In genomic region chr5:1332461-1333001, GRCh38 we compare ENCODE assay signal across 19 cellular contexts. TPM values are rescaled to one million over a fixed set of nuclear protein-coding genes. Genes with fewer than 3 reads are reported as not detected.
A peak's percentile ranks its signal among the peaks of the same experiment; 100 is the strongest.
DNase-seq lines count a peak whose midpoint lies in the region; ATAC-seq, FAIRE-seq and TF ChIP-seq lines count a peak whose summit lies in the region.
"Had no signal": no experiment of that assay in that cellular context is flagged by ENCODE, and none has a peak within 500 bp of the region (broad histone marks: within the 10 kb centered on the region; RNA-seq: fewer than 3 reads in every experiment).

No MANE protein-coding gene starts in this region.

- intact Hi-C loops in CD14-positive monocyte (cut with micrococcal nuclease) (loop anchor here in 1 of 2 donors (1.0 kb wide), 1 partner anchor 28 kb away; no protein-coding TSS in a partner anchor), lower lobe of right lung (cut with DNase I) (no loop called here)
- intact Hi-C loops in activated CD8-positive, alpha-beta T cell treated with anti-CD3 and anti-CD28 coated beads for 36 hours (cut with micrococcal nuclease), result no loop called here

- no peak for FAIRE-seq in HTR-8/SVneo (lab: Jason Lieb, UNC)

- POLR2A ChIA-PET in activated CD8-positive, alpha-beta T cell treated with anti-CD3 and anti-CD28 coated beads for 36 hours (lab: Charles Lee), result interaction anchor here (0.6 kb wide), 1 partner anchor 70 kb away, joined by 3 read pairs; no protein-coding TSS in a partner anchor

- H3K27me3 Mint-ChIP-seq in CD14-positive monocyte (ENCODE audit: low read depth in 3 of 3), result peaks cover 0 to 3% (median 0%) of the 10 kb centered on the region in 3 donors
- H3K27me3 Mint-ChIP-seq in activated CD8-positive, alpha-beta T cell treated with anti-CD3 and anti-CD28 coated beads for 36 hours, result no peaks in the 10 kb centered on the region
- no peaks in the 10 kb centered on the region for H3K27me3 Mint-ChIP-seq in effector memory CD8-positive, alpha-beta T cell
- H3K27me3 Mint-ChIP-seq: T-cell had no signal

- no peak overlapping the region for H3K4me3 ChIP-seq in lower lobe of right lung
- H3K4me3 ChIP-seq: gastroesophageal sphincter had no signal

- peak; percentile 13 for DNase-seq in CD14-positive monocyte (ENCODE audit: low spot score)
- DNase-seq in HTR-8/SVneo (ENCODE audit: insufficient read length, low spot score), result peak; percentile 56
- DNase-seq in activated CD8-positive, alpha-beta T cell treated with anti-CD3 and anti-CD28 coated beads for 36 hours, result no peak
- DNase-seq in lower lobe of right lung, result no peak
- DNase-seq in DMS153 (lab: John Stamatoyannopoulos, UW), result no peak
- DNase-seq in effector memory CD8-positive, alpha-beta T cell, result no peak
- no peak for DNase-seq in NOMO-1 treated with dmso at 0.1 percent for 144 hours (lab: John Stamatoyannopoulos, UW; ENCODE audit: unreplicated experiment)
- DNase-seq in HuH-7 (ENCODE audit: low spot score), result no peak
- DNase-seq: activated naive CD4-positive, alpha-beta T cell; BE2C; DMS53; GOT3; NCI-H1105; nucleus accumbens; stimulated activated CD4-positive, alpha-beta T cell treated with anti-CD3 and anti-CD28 coated beads, Interleukin-4, amount 100 ng/mL, for 4 hours; T-cell had no signal

- peak overlapping the region in 3 of 7 donors; percentile 20 to 57 (median 56) for H3K27ac Mint-ChIP-seq in CD14-positive monocyte
- peak overlapping the region; percentile 16 for H3K27ac Mint-ChIP-seq in activated CD8-positive, alpha-beta T cell treated with anti-CD3 and anti-CD28 coated beads for 36 hours
- no peak overlapping the region for H3K27ac Mint-ChIP-seq in effector memory CD8-positive, alpha-beta T cell
- H3K27ac Mint-ChIP-seq: mesothelial cell of epicardium, T-cell had no signal

- no peak for TF ChIP-seq CTCF in CD14-positive monocyte (IDR thresholded peaks at IDR 0.05)
- TF ChIP-seq CTCF in activated CD8-positive, alpha-beta T cell treated with anti-CD3 and anti-CD28 coated beads for 36 hours (IDR thresholded peaks at IDR 0.05), result no peak
- no peak for TF ChIP-seq CTCF in lower lobe of right lung (IDR thresholded peaks at IDR 0.05)

- ATAC-seq in activated CD8-positive, alpha-beta T cell treated with anti-CD3 and anti-CD28 coated beads for 36 hours, result peak; percentile 83
- ATAC-seq in lower lobe of right lung, result peak; percentile 19 to 30
- ATAC-seq in effector memory CD8-positive, alpha-beta T cell (replicated peaks), result no peak
- ATAC-seq: gastroesophageal sphincter, T-cell had no signal

- CTCF ChIA-PET in activated CD8-positive, alpha-beta T cell treated with anti-CD3 and anti-CD28 coated beads for 36 hours (lab: Charles Lee), result no interaction called here

- peaks cover 75% of the 10 kb centered on the region for H3K36me3 ChIP-seq in lower lobe of right lung

- H3K4me1 Mint-ChIP-seq in CD14-positive monocyte, result no peaks in the 10 kb centered on the region
- H3K4me1 Mint-ChIP-seq in activated CD8-positive, alpha-beta T cell treated with anti-CD3 and anti-CD28 coated beads for 36 hours (ENCODE audit: low read depth), result peaks cover 6% of the 10 kb centered on the region
- peaks cover 19 to 24% of the 10 kb centered on the region in 2 donors for H3K4me1 Mint-ChIP-seq in effector memory CD8-positive, alpha-beta T cell (ENCODE audit: low read depth in 2 of 2)
- H3K4me1 Mint-ChIP-seq: mesothelial cell of epicardium had no signal

- H3K36me3 Mint-ChIP-seq in CD14-positive monocyte, result peaks cover 76% of the 10 kb centered on the region in 2 donors
- peaks cover 17% of the 10 kb centered on the region for H3K36me3 Mint-ChIP-seq in activated CD8-positive, alpha-beta T cell treated with anti-CD3 and anti-CD28 coated beads for 36 hours (ENCODE audit: low read depth)
- peaks cover 27% of the 10 kb centered on the region for H3K36me3 Mint-ChIP-seq in effector memory CD8-positive, alpha-beta T cell (ENCODE audit: insufficient read depth)

- no peaks in the 10 kb centered on the region for H3K9me3 ChIP-seq in lower lobe of right lung
- H3K9me3 ChIP-seq: BE2C, gastroesophageal sphincter had no signal

- H3K4me1 ChIP-seq in lower lobe of right lung, result peaks cover 19% of the 10 kb centered on the region
- H3K4me1 ChIP-seq: BE2C, gastroesophageal sphincter had no signal

- H3K27me3 ChIP-seq in lower lobe of right lung (ENCODE audit: low read depth), result no peaks in the 10 kb centered on the region
- H3K27me3 ChIP-seq: BE2C, gastroesophageal sphincter had no signal

- H3K9me3 Mint-ChIP-seq in CD14-positive monocyte, result no peaks in the 10 kb centered on the region
- no peaks in the 10 kb centered on the region for H3K9me3 Mint-ChIP-seq in activated CD8-positive, alpha-beta T cell treated with anti-CD3 and anti-CD28 coated beads for 36 hours
- H3K9me3 Mint-ChIP-seq in effector memory CD8-positive, alpha-beta T cell, result no peaks in the 10 kb centered on the region
- H3K9me3 Mint-ChIP-seq: T-cell had no signal

- H3K4me3 Mint-ChIP-seq in CD14-positive monocyte, result no peak overlapping the region
- no peak overlapping the region for H3K4me3 Mint-ChIP-seq in activated CD8-positive, alpha-beta T cell treated with anti-CD3 and anti-CD28 coated beads for 36 hours
- no peak overlapping the region for H3K4me3 Mint-ChIP-seq in effector memory CD8-positive, alpha-beta T cell
- H3K4me3 Mint-ChIP-seq: mesothelial cell of epicardium, T-cell had no signal

- peak overlapping the region; percentile 24 for H3K27ac ChIP-seq in lower lobe of right lung
- H3K27ac ChIP-seq: gastroesophageal sphincter had no signal

RNA-seq across cellular contexts. Expression of gene CLPTM1L, which starts 12.4 kb away (rescaled TPM):
- polyA plus RNA-seq in CD14-positive monocyte, result 10 to 100 TPM; 14.1 to 35.0 TPM
- 10 to 100 TPM; 51.4 to 56.2 TPM for total RNA-seq in activated CD8-positive, alpha-beta T cell treated with anti-CD3 and anti-CD28 coated beads for 36 hours
- 135 TPM for total RNA-seq in lower lobe of right lung

RNA-seq across cellular contexts. Expression of gene TERT, which starts 37.7 kb away (rescaled TPM):
- polyA plus RNA-seq in CD14-positive monocyte, result not detected
- 10 to 100 TPM; 12.5 to 12.7 TPM for total RNA-seq in activated CD8-positive, alpha-beta T cell treated with anti-CD3 and anti-CD28 coated beads for 36 hours
- total RNA-seq in lower lobe of right lung, result not detected
- total RNA-seq: gastroesophageal sphincter, ureter had no signal

Comparison
In these comparisons a context has a peak if more than half of its experiments do, and no peak if none do; other contexts are left out.
1. DNase-seq: peak in CD14-positive monocyte (single experiment) and HTR-8/SVneo (single experiment); none in activated CD8-positive, alpha-beta T cell treated with anti-CD3 and anti-CD28 coated beads for 36 hours (single experiment), lower lobe of right lung (single experiment), DMS153 (single experiment), effector memory CD8-positive, alpha-beta T cell (0 of 3), NOMO-1 treated with dmso at 0.1 percent for 144 hours (single experiment) and HuH-7 (single experiment).
2. RNA of gene TERT, which starts 37.7 kb away (total RNA-seq): 12.5 to 12.7 TPM in activated CD8-positive, alpha-beta T cell treated with anti-CD3 and anti-CD28 coated beads for 36 hours; not detected in lower lobe of right lung (single experiment); every median in the first group is over 10 times any median in the second.